ENCODE assay signal across 8 cellular contexts in the genomic region with DNA sequence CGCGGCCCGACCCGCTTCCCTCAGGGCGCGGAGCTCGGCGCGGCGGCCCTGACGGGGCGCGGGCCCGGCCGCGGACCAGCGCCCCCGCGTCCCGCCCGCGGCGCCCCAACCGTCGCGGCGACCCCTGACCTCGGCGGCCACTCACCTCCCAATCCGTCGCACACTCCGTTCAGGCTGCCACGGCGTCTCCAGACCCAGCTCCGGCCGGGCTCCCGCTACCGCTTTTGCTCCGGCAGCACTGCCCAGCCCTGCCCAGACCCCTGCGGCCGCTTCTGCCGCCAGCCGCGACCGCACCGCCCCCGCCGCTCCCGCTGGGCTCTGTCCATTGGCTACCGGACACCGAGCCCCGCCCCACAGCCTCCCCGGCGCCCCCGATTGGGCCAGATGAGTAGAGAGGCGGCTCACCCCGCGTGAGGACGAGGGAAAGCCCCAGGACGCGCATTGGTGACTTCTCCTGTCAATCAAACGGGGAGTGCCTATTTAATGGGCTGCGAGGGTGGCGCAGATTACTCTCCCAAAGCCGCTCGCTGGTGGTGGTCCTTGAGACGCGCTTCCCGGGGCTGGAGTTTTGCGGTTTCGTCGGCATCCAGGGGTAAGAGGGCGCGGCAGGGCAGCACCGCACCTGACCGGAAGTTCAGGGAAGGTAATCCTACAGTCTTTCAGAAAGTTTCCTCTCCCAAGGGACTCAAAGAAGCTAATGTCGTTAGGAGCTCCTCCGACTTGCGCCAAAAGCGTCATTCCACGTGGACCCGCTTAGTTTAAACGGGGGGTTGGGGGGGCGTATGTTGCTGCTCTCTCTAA. TPM values are rescaled to one million over a fixed set of nuclear protein-coding genes. Genes with fewer than 3 reads are reported as not detected.
A peak's percentile ranks its signal among the peaks of the same experiment; 100 is the strongest.
DNase-seq lines count a peak whose midpoint lies in the region; ATAC-seq and TF ChIP-seq lines count a peak whose summit lies in the region.

A gene with protein sequence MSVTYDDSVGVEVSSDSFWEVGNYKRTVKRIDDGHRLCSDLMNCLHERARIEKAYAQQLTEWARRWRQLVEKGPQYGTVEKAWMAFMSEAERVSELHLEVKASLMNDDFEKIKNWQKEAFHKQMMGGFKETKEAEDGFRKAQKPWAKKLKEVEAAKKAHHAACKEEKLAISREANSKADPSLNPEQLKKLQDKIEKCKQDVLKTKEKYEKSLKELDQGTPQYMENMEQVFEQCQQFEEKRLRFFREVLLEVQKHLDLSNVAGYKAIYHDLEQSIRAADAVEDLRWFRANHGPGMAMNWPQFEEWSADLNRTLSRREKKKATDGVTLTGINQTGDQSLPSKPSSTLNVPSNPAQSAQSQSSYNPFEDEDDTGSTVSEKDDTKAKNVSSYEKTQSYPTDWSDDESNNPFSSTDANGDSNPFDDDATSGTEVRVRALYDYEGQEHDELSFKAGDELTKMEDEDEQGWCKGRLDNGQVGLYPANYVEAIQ (minus strand): TSS at position 274 of the 801 bp plus-strand sequence. CDS start 103,069 bp downstream, outside the sequence.

- peaks cover 46% of the 10 kb centered on the region for H3K4me1 ChIP-seq in mucosa of descending colon (ENCODE audit: low read depth)

- no peaks in the 10 kb centered on the region for H3K9me3 ChIP-seq in mucosa of descending colon

- H3K4me3 ChIP-seq in epithelial cell of esophagus (ENCODE audit: low read length) (peak within 1 kb of the TSS; percentile 75), mucosa of descending colon (peak within 1 kb of the TSS; percentile 61)

- no peaks in the 10 kb centered on the region for H3K27me3 Mint-ChIP-seq in IgD-negative memory B cell

- peak within 1 kb of the TSS; percentile 94 to 99 (median 95) for H3K27ac Mint-ChIP-seq in IgD-negative memory B cell

- no peaks in the 10 kb centered on the region for H3K36me3 ChIP-seq in mucosa of descending colon (ENCODE audit: low read depth)

- DNase-seq in DMS153 treated with DMSO at 0.1 percent for 48 hours (lab: John Stamatoyannopoulos, UW; ENCODE audit: unreplicated experiment) (peak; percentile 95), OCI-M1 (lab: John Stamatoyannopoulos, UW) (peak; percentile 99), activated T-cell treated with anti-CD3 and anti-CD28 coated beads for 24 hours (ENCODE audit: low read depth) (peak; percentile 98), epithelial cell of esophagus (ENCODE audit: low read depth) (peak; percentile 98), mucosa of descending colon (peak; percentile 99 to 100 (median 100))
- DNase-seq in stimulated activated CD8-positive, alpha-beta memory T cell treated with anti-CD3 and anti-CD28 coated beads, Interleukin-4, amount 100 ng/mL, for 1 hour (ENCODE audit: low read depth in 2 of 2, low spot score in 1 of 2), result peak; percentile 95 to 98

- no peaks in the 10 kb centered on the region for H3K36me3 Mint-ChIP-seq in IgD-negative memory B cell

- peak within 1 kb of the TSS; percentile 95 to 100 (median 99) for H3K4me3 Mint-ChIP-seq in IgD-negative memory B cell

- no peaks in the 10 kb centered on the region for H3K9me3 Mint-ChIP-seq in IgD-negative memory B cell

- intact Hi-C loops in mucosa of descending colon (cut with DNase I, micrococcal nuclease), result no loop called here

- peak; percentile 91 for ATAC-seq in GM21576 (IDR thresholded peaks at IDR 0.05; ENCODE audit: unreplicated experiment)
- peak; percentile 97 for ATAC-seq in mucosa of descending colon

- peaks cover 16 to 19% (median 17%) of the 10 kb centered on the region in 3 donors for H3K4me1 Mint-ChIP-seq in IgD-negative memory B cell

- TF ChIP-seq CTCF in epithelial cell of esophagus (IDR thresholded peaks at IDR 0.05; ENCODE audit: insufficient read depth, low read depth, low read length, missing control alignments) (no peak), mucosa of descending colon (IDR thresholded peaks at IDR 0.05) (no peak)

RNA-seq across cellular contexts. Expression of the gene that starts here (rescaled TPM):
- 31.5 TPM for polyA plus RNA-seq in IgD-negative memory B cell
- 100 to 1,000 TPM; 132 to 184 (median 152) TPM for total RNA-seq in mucosa of descending colon

Comparison
In these comparisons a context has a peak if more than half of its experiments do, and no peak if none do; other contexts are left out.
1. Peak in every context shown above with its lines: DNase-seq, ATAC-seq and H3K4me3 ChIP-seq.